8 cellular contexts compared by ENCODE assay signal in genomic region chr19:3129112-3129511, GRCh38. TPM values are rescaled to one million over a fixed set of nuclear protein-coding genes. Genes with fewer than 3 reads are reported as not detected.
DNase-seq lines count a peak whose midpoint lies in the region; ATAC-seq, FAIRE-seq and TF ChIP-seq lines count a peak whose summit lies in the region.

No MANE protein-coding gene starts in this region.

- H3K36me3 Mint-ChIP-seq in activated naive CD8-positive, alpha-beta T cell treated with anti-CD3 and anti-CD28 coated beads, Interleukin-2, amount 50 U/mL, for 24 hours (ENCODE audit: low read depth), result no peaks in the 10 kb centered on the region

- peak; percentile 14 to 25 for DNase-seq in AML-193 (lab: John Stamatoyannopoulos, UW)
- no peak for DNase-seq in GM13977 (ENCODE audit: low spot score)
- DNase-seq in RWPE2 (ENCODE audit: low spot score), result no peak
- no peak for DNase-seq in keratinocyte (ENCODE audit: low read depth, low spot score)
- no peak for DNase-seq in effector memory CD4-positive, alpha-beta T cell
- no peak for DNase-seq in activated naive CD8-positive, alpha-beta T cell treated with anti-CD3 and anti-CD28 coated beads, Interleukin-2, amount 50 U/mL, for 24 hours
- DNase-seq in NK-92 treated with Interleukin-12 subunit alpha and Interleukin-12 subunit beta, amount 100 ng/mL, for 24 hours (lab: John Stamatoyannopoulos, UW), result no peak

- H2AFZ ChIP-seq in keratinocyte (ENCODE audit: control insufficient read depth, low read length), result no peak overlapping the region

- no peak overlapping the region for H3K4me3 ChIP-seq in RWPE2 (ENCODE audit: severe bottlenecking)
- H3K4me3 ChIP-seq in keratinocyte (ENCODE audit: control insufficient read depth in 2 of 3, extremely low read depth in 1 of 3, insufficient read depth in 2 of 3, low read depth in 1 of 3, low read length in 3 of 3), result no peak overlapping the region
- H3K4me3 ChIP-seq in effector memory CD4-positive, alpha-beta T cell (ENCODE audit: insufficient read depth, low read depth, low read length, poor library complexity, severe bottlenecking), result no peak overlapping the region

- H3K9me3 Mint-ChIP-seq in activated naive CD8-positive, alpha-beta T cell treated with anti-CD3 and anti-CD28 coated beads, Interleukin-2, amount 50 U/mL, for 24 hours, result no peaks in the 10 kb centered on the region

- peaks cover 3% of the 10 kb centered on the region for H3K4me1 ChIP-seq in RWPE2 (ENCODE audit: insufficient read depth, poor library complexity, severe bottlenecking)
- H3K4me1 ChIP-seq in keratinocyte (ENCODE audit: control insufficient read depth, extremely low read depth, insufficient read depth, low read length), result peaks cover 8% of the 10 kb centered on the region
- H3K4me1 ChIP-seq in effector memory CD4-positive, alpha-beta T cell (ENCODE audit: control insufficient read depth, insufficient read depth, low read length, poor library complexity, severe bottlenecking), result peaks cover 13% of the 10 kb centered on the region

- H4K20me1 ChIP-seq in keratinocyte (ENCODE audit: control insufficient read depth, extremely low read depth, insufficient read depth, low read length), result no peaks in the 10 kb centered on the region

- H3K4me2 ChIP-seq in keratinocyte (ENCODE audit: control insufficient read depth, extremely low read depth, insufficient read depth, low read depth, low read length), result no peak overlapping the region

- H3K27ac Mint-ChIP-seq in activated naive CD8-positive, alpha-beta T cell treated with anti-CD3 and anti-CD28 coated beads, Interleukin-2, amount 50 U/mL, for 24 hours, result no peak overlapping the region

- H3K79me2 ChIP-seq in keratinocyte (ENCODE audit: control insufficient read depth, insufficient read depth, low read length), result peaks cover 25% of the 10 kb centered on the region

- H3K9me3 ChIP-seq in RWPE2 (ENCODE audit: severe bottlenecking) (no peaks in the 10 kb centered on the region), keratinocyte (ENCODE audit: control insufficient read depth, low read depth, low read length) (no peaks in the 10 kb centered on the region)
- no peaks in the 10 kb centered on the region for H3K9me3 ChIP-seq in effector memory CD4-positive, alpha-beta T cell (ENCODE audit: control insufficient read depth, low read length)

- H3K27ac ChIP-seq in RWPE2 (ENCODE audit: poor library complexity, severe bottlenecking) (peak overlapping the region; percentile 3), keratinocyte (ENCODE audit: control insufficient read depth, insufficient read depth, low read length) (no peak overlapping the region)
- H3K27ac ChIP-seq in effector memory CD4-positive, alpha-beta T cell (ENCODE audit: insufficient read depth, low read length, poor library complexity, severe bottlenecking), result no peak overlapping the region

- ATAC-seq in RWPE2 (ENCODE audit: low read depth) (no peak), HG02852 (IDR thresholded peaks at IDR 0.05; ENCODE audit: unreplicated experiment) (no peak)
- ATAC-seq in activated naive CD8-positive, alpha-beta T cell treated with anti-CD3 and anti-CD28 coated beads, Interleukin-2, amount 50 U/mL, for 24 hours, result no peak

- H3K27me3 ChIP-seq in RWPE2 (ENCODE audit: insufficient read depth, poor library complexity, severe bottlenecking), result no peaks in the 10 kb centered on the region
- no peaks in the 10 kb centered on the region for H3K27me3 ChIP-seq in keratinocyte (ENCODE audit: control insufficient read depth, extremely low read depth, insufficient read depth, low read length)
- no peaks in the 10 kb centered on the region for H3K27me3 ChIP-seq in effector memory CD4-positive, alpha-beta T cell (replicated peaks; ENCODE audit: control insufficient read depth, insufficient read depth, low read length, poor library complexity, severe bottlenecking)

- no peak for FAIRE-seq in keratinocyte (lab: Jason Lieb, UNC)

- H3K9me1 ChIP-seq in keratinocyte (ENCODE audit: control insufficient read depth, extremely low read depth, insufficient read depth, low read length), result no peaks in the 10 kb centered on the region

- H3K4me3 Mint-ChIP-seq in activated naive CD8-positive, alpha-beta T cell treated with anti-CD3 and anti-CD28 coated beads, Interleukin-2, amount 50 U/mL, for 24 hours, result no peak overlapping the region

- peaks cover 18% of the 10 kb centered on the region for H3K36me3 ChIP-seq in RWPE2 (ENCODE audit: low read depth)
- peaks cover 7 to 9% of the 10 kb centered on the region in 2 experiments for H3K36me3 ChIP-seq in keratinocyte (ENCODE audit: control insufficient read depth in 2 of 2, extremely low read depth in 1 of 2, insufficient read depth in 2 of 2, low read length in 2 of 2)
- H3K36me3 ChIP-seq in effector memory CD4-positive, alpha-beta T cell (ENCODE audit: control insufficient read depth, insufficient read depth, low read length), result no peaks in the 10 kb centered on the region

- H3K9ac ChIP-seq in keratinocyte (ENCODE audit: control insufficient read depth, extremely low read depth, insufficient read depth, low read length), result no peak overlapping the region

- dilution Hi-C loops in keratinocyte (cut with MboI; ENCODE audit: extremely low pct_ligation_motif_present, low sequenced_read_pairs), result no loop called here

- in situ Hi-C loops in GM13977 (cut with MboI; ENCODE audit: low pct_unique_long_range_greater_than_20kb, low sequenced_read_pairs, unreplicated experiment), result loop anchor here (5.0 kb wide), 1 partner anchor 33 kb away; no protein-coding TSS in a partner anchor

- peaks cover 5% of the 10 kb centered on the region for H3K27me3 Mint-ChIP-seq in activated naive CD8-positive, alpha-beta T cell treated with anti-CD3 and anti-CD28 coated beads, Interleukin-2, amount 50 U/mL, for 24 hours

- TF ChIP-seq CTCF in GM13977 (IDR thresholded peaks at IDR 0.05; ENCODE audit: extremely low read depth, insufficient read depth, missing control alignments), result peak; percentile 35
- peak; percentile 66 for TF ChIP-seq CTCF in RWPE2 (IDR thresholded peaks at IDR 0.05; ENCODE audit: poor library complexity, severe bottlenecking)
- peak in 2 of 3 experiments; percentile 28 to 30 for TF ChIP-seq CTCF in keratinocyte (optimal IDR thresholded peaks at IDR 0.05 in 1 of 3, IDR thresholded peaks at IDR 0.05 in 1 of 3, conservative IDR thresholded peaks at IDR 0.05 in 1 of 3; ENCODE audit: extremely low read depth in 1 of 3, insufficient read depth in 2 of 3, low read length in 3 of 3)

- H3K4me1 Mint-ChIP-seq in activated naive CD8-positive, alpha-beta T cell treated with anti-CD3 and anti-CD28 coated beads, Interleukin-2, amount 50 U/mL, for 24 hours, result peaks cover 30% of the 10 kb centered on the region

RNA-seq across cellular contexts. Expression of gene GNA15, which starts 6.7 kb away (rescaled TPM):
- polyA plus RNA-seq in keratinocyte, result 60.0 to 77.0 TPM (median 71.9 TPM) in 3 replicates
- 31.8 TPM for polyA plus RNA-seq in keratinocyte (2011; ENCODE audit: low read depth)
- polyA plus RNA-seq in keratinocyte (2011; cell fraction: cytosol; rRNA removed), result 59.1 and 99.8 TPM in 2 replicates
- polyA plus RNA-seq in keratinocyte (2011; cell fraction: nucleus; rRNA removed), result 31.2 and 40.4 TPM in 2 replicates
- 92.2 and 95.0 TPM in 2 replicates for polyA plus RNA-seq in keratinocyte (2012; ENCODE audit: low replicate concordance)
- 47.1 to 107 TPM (median 56.3 TPM) in 3 replicates for polyA minus RNA-seq in keratinocyte
- 115 TPM for polyA minus RNA-seq in keratinocyte (2011; cell fraction: cytosol; rRNA and poly(A)+ RNA removed)
- polyA minus RNA-seq in keratinocyte (2011; cell fraction: nucleus; rRNA and poly(A)+ RNA removed), result 30.8 and 32.5 TPM in 2 replicates

RNA-seq across cellular contexts. Expression of gene GNA11, which starts 35.0 kb away (rescaled TPM):
- polyA plus RNA-seq in keratinocyte, result 12.7 to 47.8 TPM (median 17.6 TPM) in 3 replicates
- polyA plus RNA-seq in keratinocyte (2011; ENCODE audit: low read depth), result 5.3 TPM
- 23.6 and 40.7 TPM in 2 replicates for polyA plus RNA-seq in keratinocyte (2011; cell fraction: cytosol; rRNA removed)
- polyA plus RNA-seq in keratinocyte (2011; cell fraction: nucleus; rRNA removed), result 30.7 and 37.7 TPM in 2 replicates
- 30.2 and 62.2 TPM in 2 replicates for polyA plus RNA-seq in keratinocyte (2012; ENCODE audit: low replicate concordance)
- polyA minus RNA-seq in keratinocyte, result 28.8 to 128 TPM (median 38.1 TPM) in 3 replicates
- 40.5 TPM for polyA minus RNA-seq in keratinocyte (2011; cell fraction: cytosol; rRNA and poly(A)+ RNA removed)
- polyA minus RNA-seq in keratinocyte (2011; cell fraction: nucleus; rRNA and poly(A)+ RNA removed), result 17.4 and 19.7 TPM in 2 replicates

RNA-seq across cellular contexts. Expression of gene S1PR4, which starts 49.5 kb away (rescaled TPM):
- 0.08 to 0.14 TPM in 2 of 3 replicates, not detected in the other for polyA plus RNA-seq in keratinocyte
- polyA plus RNA-seq in keratinocyte (2011; ENCODE audit: low read depth), result not detected
- polyA plus RNA-seq in keratinocyte (2011; cell fraction: cytosol; rRNA removed), result 0.04 TPM in 1 of 2 replicates, not detected in the other
- 0.37 and 0.48 TPM in 2 replicates for polyA plus RNA-seq in keratinocyte (2011; cell fraction: nucleus; rRNA removed)
- 0.47 TPM in 1 of 2 replicates, not detected in the other for polyA plus RNA-seq in keratinocyte (2012; ENCODE audit: low replicate concordance)
- polyA minus RNA-seq in keratinocyte, result 0.19 to 0.49 TPM in 2 of 3 replicates, not detected in the other
- polyA minus RNA-seq in keratinocyte (2011; cell fraction: cytosol; rRNA and poly(A)+ RNA removed), result not detected
- polyA minus RNA-seq in keratinocyte (2011; cell fraction: nucleus; rRNA and poly(A)+ RNA removed), result 0.39 and 1.8 TPM in 2 replicates

RNA-seq across cellular contexts. Expression of gene NCLN, which starts 56.6 kb away (rescaled TPM):
- 40.5 to 72.7 TPM (median 72.1 TPM) in 3 replicates for polyA plus RNA-seq in keratinocyte
- polyA plus RNA-seq in keratinocyte (2011; ENCODE audit: low read depth), result 16.6 TPM
- polyA plus RNA-seq in keratinocyte (2011; cell fraction: cytosol; rRNA removed), result 26.9 and 50.1 TPM in 2 replicates
- 93.6 and 114 TPM in 2 replicates for polyA plus RNA-seq in keratinocyte (2011; cell fraction: nucleus; rRNA removed)
- polyA plus RNA-seq in keratinocyte (2012; ENCODE audit: low replicate concordance), result 40.6 and 101 TPM in 2 replicates
- polyA minus RNA-seq in keratinocyte, result 56.3 to 179 TPM (median 58.1 TPM) in 3 replicates
- polyA minus RNA-seq in keratinocyte (2011; cell fraction: cytosol; rRNA and poly(A)+ RNA removed), result 124 TPM
- polyA minus RNA-seq in keratinocyte (2011; cell fraction: nucleus; rRNA and poly(A)+ RNA removed), result 129 and 152 TPM in 2 replicates

Comparison
In these comparisons a context has a peak if more than half of its experiments do, and no peak if none do; other contexts are left out.
1. DNase-seq: peak in AML-193 (2 of 2); none in GM13977 (single experiment), RWPE2 (single experiment), keratinocyte (single experiment), effector memory CD4-positive, alpha-beta T cell (0 of 3), activated naive CD8-positive, alpha-beta T cell treated with anti-CD3 and anti-CD28 coated beads, Interleukin-2, amount 50 U/mL, for 24 hours (single experiment) and NK-92 treated with Interleukin-12 subunit alpha and Interleukin-12 subunit beta, amount 100 ng/mL, for 24 hours (single experiment).
2. Peak in every context shown above with its lines, with median percentiles within 50 percentile points of each other: CTCF ChIP-seq.